In genomic region chr19:49064768-49065611, GRCh38 we compare ENCODE assay signal across 8 cellular contexts. TPM values are rescaled to one million over a fixed set of nuclear protein-coding genes. Genes with fewer than 3 reads are reported as not detected.
A peak's percentile ranks its signal among the peaks of the same experiment; 100 is the strongest.
DNase-seq lines count a peak whose midpoint lies in the region; ATAC-seq and TF ChIP-seq lines count a peak whose summit lies in the region.

Gene NTF4 (minus strand): TSS chr19:49064818. CDS start chr19:49061997, 2,821 bp downstream.

- peak within 1 kb of the TSS; percentile 87 for H4K12ac ChIP-seq in trophoblast cell (ENCODE audit: low read depth, low read length)

- no peaks in the 10 kb centered on the region for H3F3A ChIP-seq in OCI-LY1 (ENCODE audit: insufficient read depth, low read length)

- peaks cover 17% of the 10 kb centered on the region for H3K79me1 ChIP-seq in trophoblast cell (ENCODE audit: low read length)

- H2BK12ac ChIP-seq in trophoblast cell (ENCODE audit: low read length) = peak within 1 kb of the TSS; percentile 92

- H3K4me1 Mint-ChIP-seq in activated CD4-positive, alpha-beta memory T cell treated with anti-CD3 and anti-CD28 coated beads, Interleukin-2, amount 10 ng/mL, durations not matched to agents 7 days and 5 days = no peaks in the 10 kb centered on the region

- H3K79me2 ChIP-seq in OCI-LY1 (ENCODE audit: insufficient read depth, low read length) (no peaks in the 10 kb centered on the region), trophoblast cell (ENCODE audit: control insufficient read depth, insufficient read depth, low read length, poor library complexity) (peaks cover 4% of the 10 kb centered on the region)

- H3K4ac ChIP-seq in trophoblast cell (ENCODE audit: low read depth, low read length) = peak within 1 kb of the TSS; percentile 65

- CTCF ChIA-PET in activated CD4-positive, alpha-beta memory T cell treated with anti-CD3 and anti-CD28 coated beads, Interleukin-2, amount 10 ng/mL, durations not matched to agents 7 days and 5 days (lab: Charles Lee) = interaction anchor here (0.6 kb wide), 1 partner anchor 249 kb away, joined by 4 read pairs; no protein-coding TSS in a partner anchor

- H3K18ac ChIP-seq in trophoblast cell (ENCODE audit: low read length) = peak within 1 kb of the TSS; percentile 97

- no peaks in the 10 kb centered on the region for H3K9me3 Mint-ChIP-seq in activated CD4-positive, alpha-beta memory T cell treated with anti-CD3 and anti-CD28 coated beads, Interleukin-2, amount 10 ng/mL, durations not matched to agents 7 days and 5 days

- DNase-seq in ELF-1 (ENCODE audit: low read depth, low spot score) (peak; percentile 56), fibroblast of the aortic adventitia (ENCODE audit: low read depth) (no peak), trophoblast cell (peak; percentile 57 to 61), KBM-7 (no peak)
- no peak for DNase-seq in activated CD4-positive, alpha-beta memory T cell treated with anti-CD3 and anti-CD28 coated beads, Interleukin-2, amount 10 ng/mL, durations not matched to agents 7 days and 5 days
- DNase-seq in activated CD4-positive, alpha-beta T cell treated with anti-CD3 and anti-CD28 coated beads for 4 hours = no peak

- no CpG with 5 or more reads among the region's 53 CpGs for WGBS in trophoblast cell (ENCODE audit: extremely low coverage, insufficient coverage, insufficient read length)

- H3K27ac Mint-ChIP-seq in activated CD4-positive, alpha-beta memory T cell treated with anti-CD3 and anti-CD28 coated beads, Interleukin-2, amount 10 ng/mL, durations not matched to agents 7 days and 5 days = no peak within 1 kb of the TSS

- H3K14ac ChIP-seq in trophoblast cell (ENCODE audit: low read length) = peak within 1 kb of the TSS; percentile 85

- no peaks in the 10 kb centered on the region for H3K9me2 ChIP-seq in OCI-LY1 (ENCODE audit: low read depth, low read length)

- no peaks in the 10 kb centered on the region for H4K20me1 ChIP-seq in OCI-LY1 (ENCODE audit: insufficient read depth, low read length)

- H3K27ac ChIP-seq in OCI-LY1 (ENCODE audit: low read depth, low read length, poor library complexity, severe bottlenecking) (no peak within 1 kb of the TSS), trophoblast cell (ENCODE audit: low read depth, low read length) (peak within 1 kb of the TSS; percentile 81)

- in situ Hi-C loops in KBM-7 (cut with MboI; ENCODE audit: low pct_unique_long_range_greater_than_20kb, low sequenced_read_pairs) = no loop called here

- ATAC-seq in GM19328 (IDR thresholded peaks at IDR 0.05; ENCODE audit: unreplicated experiment) = no peak

- H3K9me3 ChIP-seq in OCI-LY1 (ENCODE audit: low read length) (no peaks in the 10 kb centered on the region), trophoblast cell (ENCODE audit: insufficient read depth, low read depth, low read length) (peaks cover 6% of the 10 kb centered on the region)

- no peak within 1 kb of the TSS for H2AFZ ChIP-seq in OCI-LY1 (ENCODE audit: low read length)
- peak within 1 kb of the TSS; percentile 82 for H2AFZ ChIP-seq in trophoblast cell (ENCODE audit: insufficient read depth, low read length, poor library complexity)

- H3K4me3 ChIP-seq in OCI-LY1 (ENCODE audit: low read depth, low read length, poor library complexity, severe bottlenecking) = peak within 1 kb of the TSS; percentile 5
- peak within 1 kb of the TSS; percentile 48 for H3K4me3 ChIP-seq in fibroblast of the aortic adventitia (ENCODE audit: low read depth, low read length)
- H3K4me3 ChIP-seq in trophoblast cell (ENCODE audit: low read depth, low read length) = peak within 1 kb of the TSS; percentile 45

- peak within 1 kb of the TSS; percentile 96 for H4K8ac ChIP-seq in trophoblast cell (ENCODE audit: low read depth, low read length)

- no peak within 1 kb of the TSS for H3K23ac ChIP-seq in trophoblast cell (ENCODE audit: low read length)

- peak within 1 kb of the TSS; percentile 78 for H2BK5ac ChIP-seq in trophoblast cell (ENCODE audit: low read depth, low read length, poor library complexity)

- TF ChIP-seq CTCF in OCI-LY1 (IDR thresholded peaks at IDR 0.05; ENCODE audit: low read length) = no peak
- no peak for TF ChIP-seq CTCF in fibroblast of the aortic adventitia (IDR thresholded peaks at IDR 0.05; ENCODE audit: insufficient read depth, low read length)

- no peaks in the 10 kb centered on the region for H3K36me3 Mint-ChIP-seq in activated CD4-positive, alpha-beta memory T cell treated with anti-CD3 and anti-CD28 coated beads, Interleukin-2, amount 10 ng/mL, durations not matched to agents 7 days and 5 days (ENCODE audit: low read depth)

- H3K4me1 ChIP-seq in OCI-LY1 (ENCODE audit: insufficient read depth, low read length, severe bottlenecking) (no peaks in the 10 kb centered on the region), trophoblast cell (ENCODE audit: control insufficient read depth in 1 of 2, insufficient read depth in 2 of 2, low read length in 2 of 2) (peaks cover 21 to 26% of the 10 kb centered on the region in 2 experiments)

- H4K91ac ChIP-seq in trophoblast cell (ENCODE audit: low read depth, low read length) = peak within 1 kb of the TSS; percentile 97

- peak within 1 kb of the TSS; percentile 16; the same call in 1 of the 2 replicates for H3K4me2 ChIP-seq in OCI-LY1 (ENCODE audit: low read length)
- peak within 1 kb of the TSS; percentile 62 for H3K4me2 ChIP-seq in trophoblast cell (ENCODE audit: low read length)

- H3K27me3 ChIP-seq in OCI-LY1 (ENCODE audit: insufficient read depth, low read length) = peaks cover 14% of the 10 kb centered on the region
- H3K27me3 ChIP-seq in trophoblast cell (ENCODE audit: insufficient read depth, low read length) = peaks cover 1% of the 10 kb centered on the region

- H3K4me3 Mint-ChIP-seq in activated CD4-positive, alpha-beta memory T cell treated with anti-CD3 and anti-CD28 coated beads, Interleukin-2, amount 10 ng/mL, durations not matched to agents 7 days and 5 days = no peak within 1 kb of the TSS

- H3K27me3 Mint-ChIP-seq in activated CD4-positive, alpha-beta memory T cell treated with anti-CD3 and anti-CD28 coated beads, Interleukin-2, amount 10 ng/mL, durations not matched to agents 7 days and 5 days = peaks cover 57% of the 10 kb centered on the region

- H3K36me3 ChIP-seq in OCI-LY1 (ENCODE audit: insufficient read depth, low read length) (no peaks in the 10 kb centered on the region), trophoblast cell (ENCODE audit: control insufficient read depth in 1 of 2, insufficient read depth in 2 of 2, low read length in 2 of 2) (peaks cover 0 to 2% of the 10 kb centered on the region in 2 experiments)

- H2BK120ac ChIP-seq in trophoblast cell (ENCODE audit: insufficient read depth, low read length, poor library complexity) = peak within 1 kb of the TSS; percentile 96

- POLR2A ChIA-PET in activated CD4-positive, alpha-beta memory T cell treated with anti-CD3 and anti-CD28 coated beads, Interleukin-2, amount 10 ng/mL, durations not matched to agents 7 days and 5 days (lab: Charles Lee) = no interaction called here

- peak within 1 kb of the TSS; percentile 84 for H2AK5ac ChIP-seq in trophoblast cell (ENCODE audit: low read length)

- H3K9ac ChIP-seq in OCI-LY1 (ENCODE audit: low read length) (no peak within 1 kb of the TSS), trophoblast cell (ENCODE audit: low read length) (no peak within 1 kb of the TSS)

RNA-seq across cellular contexts. Expression of gene NTF4, which starts in this region (rescaled TPM):
- not detected in 2 replicates for total RNA-seq in fibroblast of the aortic adventitia (ENCODE audit: low replicate concordance)
- polyA plus RNA-seq in trophoblast cell (2013) = 7.8 and 8.7 TPM in 2 replicates
- not detected for total RNA-seq in activated CD4-positive, alpha-beta memory T cell treated with anti-CD3 and anti-CD28 coated beads, Interleukin-2, amount 10 ng/mL, durations not matched to agents 7 days and 5 days

Comparison
In these comparisons a context has a peak if more than half of its experiments do, and no peak if none do; other contexts are left out.
1. DNase-seq: peak in ELF-1 (single experiment) and trophoblast cell (2 of 2); none in fibroblast of the aortic adventitia (single experiment), KBM-7 (single experiment), activated CD4-positive, alpha-beta memory T cell treated with anti-CD3 and anti-CD28 coated beads, Interleukin-2, amount 10 ng/mL, durations not matched to agents 7 days and 5 days (single experiment) and activated CD4-positive, alpha-beta T cell treated with anti-CD3 and anti-CD28 coated beads for 4 hours (0 of 2).
2. Peak in every context shown above with its lines, with median percentiles within 50 percentile points of each other: H3K4me3 ChIP-seq.